8 cellular contexts compared by ENCODE assay signal in genomic region chr4:154807042-154807630, GRCh38. TPM values are rescaled to one million over a fixed set of nuclear protein-coding genes. Genes with fewer than 3 reads are reported as not detected.
DNase-seq lines count a peak whose midpoint lies in the region; ATAC-seq and TF ChIP-seq lines count a peak whose summit lies in the region.

No MANE protein-coding gene starts in this region.

- H3K4me3 ChIP-seq in LNCaP clone FGC (ENCODE audit: low read depth, low read length) (no peak overlapping the region), astrocyte of the spinal cord (ENCODE audit: low read depth, low read length) (no peak overlapping the region)

- H3K27me3 Mint-ChIP-seq in natural killer cell treated with Interleukin-12 subunit alpha and Interleukin-12 subunit beta and Interleukin-15 and Interleukin-18, amount 100 ng/mL, for 72 hours: no peaks in the 10 kb centered on the region

- in situ Hi-C loops in astrocyte of the spinal cord (cut with HindIII; ENCODE audit: low sequenced_read_pairs): no loop called here

- DNase-seq in LNCaP clone FGC (ENCODE audit: low read depth): peak; percentile 36
- DNase-seq in astrocyte of the spinal cord (ENCODE audit: low read depth, low spot score): peak; percentile 50
- DNase-seq in medulla oblongata (ENCODE audit: extremely low spot score): peak; percentile 2
- DNase-seq in C1 segment of cervical spinal cord (lab: John Stamatoyannopoulos, UW): no peak
- DNase-seq in substantia nigra (lab: John Stamatoyannopoulos, UW): no peak
- no peak for DNase-seq in natural killer cell treated with Interleukin-12 subunit alpha and Interleukin-12 subunit beta and Interleukin-15 and Interleukin-18, amount 100 ng/mL, for 72 hours (ENCODE audit: low spot score)

- ATAC-seq in GM21576 (IDR thresholded peaks at IDR 0.05; ENCODE audit: unreplicated experiment): peak; percentile 80
- ATAC-seq in natural killer cell treated with Interleukin-12 subunit alpha and Interleukin-12 subunit beta and Interleukin-15 and Interleukin-18, amount 100 ng/mL, for 72 hours: no peak

- no peak overlapping the region for H3K4me3 Mint-ChIP-seq in natural killer cell treated with Interleukin-12 subunit alpha and Interleukin-12 subunit beta and Interleukin-15 and Interleukin-18, amount 100 ng/mL, for 72 hours

- H3K36me3 Mint-ChIP-seq in natural killer cell treated with Interleukin-12 subunit alpha and Interleukin-12 subunit beta and Interleukin-15 and Interleukin-18, amount 100 ng/mL, for 72 hours: no peaks in the 10 kb centered on the region

- no peaks in the 10 kb centered on the region for H3K9me3 Mint-ChIP-seq in natural killer cell treated with Interleukin-12 subunit alpha and Interleukin-12 subunit beta and Interleukin-15 and Interleukin-18, amount 100 ng/mL, for 72 hours

- H3K27ac Mint-ChIP-seq in natural killer cell treated with Interleukin-12 subunit alpha and Interleukin-12 subunit beta and Interleukin-15 and Interleukin-18, amount 100 ng/mL, for 72 hours: no peak overlapping the region

- no peaks in the 10 kb centered on the region for H3K4me1 Mint-ChIP-seq in natural killer cell treated with Interleukin-12 subunit alpha and Interleukin-12 subunit beta and Interleukin-15 and Interleukin-18, amount 100 ng/mL, for 72 hours (ENCODE audit: low read depth in 2 of 2)

- peak; percentile 50; the same call in 2 of the 3 replicates for TF ChIP-seq CTCF in GM12872 (IDR thresholded peaks at IDR 0.05; ENCODE audit: insufficient read depth, low read depth, low read length)
- TF ChIP-seq CTCF in LNCaP clone FGC (IDR thresholded peaks at IDR 0.05; ENCODE audit: control insufficient read depth, extremely low read depth, insufficient read depth): peak; percentile 85
- TF ChIP-seq CTCF in astrocyte of the spinal cord (IDR thresholded peaks at IDR 0.05; ENCODE audit: low read depth, low read length): peak; percentile 53

- H3K27ac ChIP-seq in substantia nigra (ENCODE audit: low read depth, low read length, poor library complexity, severe bottlenecking): no peak overlapping the region

RNA-seq across cellular contexts. Expression of gene RBM46, which starts 26.1 kb away (rescaled TPM):
- not detected for total RNA-seq in natural killer cell treated with Interleukin-12 subunit alpha and Interleukin-12 subunit beta and Interleukin-15 and Interleukin-18, amount 100 ng/mL, for 72 hours

Comparison
In these comparisons a context has a peak if more than half of its experiments do, and no peak if none do; other contexts are left out.
1. DNase-seq: peak in LNCaP clone FGC (single experiment), astrocyte of the spinal cord (single experiment) and medulla oblongata (single experiment); none in C1 segment of cervical spinal cord (0 of 14), substantia nigra (0 of 49) and natural killer cell treated with Interleukin-12 subunit alpha and Interleukin-12 subunit beta and Interleukin-15 and Interleukin-18, amount 100 ng/mL, for 72 hours (single experiment).
2. Peak in every context shown above with its lines, with median percentiles within 50 percentile points of each other: CTCF ChIP-seq.